ENCODE assay signal across 8 cellular contexts in the genomic region with DNA sequence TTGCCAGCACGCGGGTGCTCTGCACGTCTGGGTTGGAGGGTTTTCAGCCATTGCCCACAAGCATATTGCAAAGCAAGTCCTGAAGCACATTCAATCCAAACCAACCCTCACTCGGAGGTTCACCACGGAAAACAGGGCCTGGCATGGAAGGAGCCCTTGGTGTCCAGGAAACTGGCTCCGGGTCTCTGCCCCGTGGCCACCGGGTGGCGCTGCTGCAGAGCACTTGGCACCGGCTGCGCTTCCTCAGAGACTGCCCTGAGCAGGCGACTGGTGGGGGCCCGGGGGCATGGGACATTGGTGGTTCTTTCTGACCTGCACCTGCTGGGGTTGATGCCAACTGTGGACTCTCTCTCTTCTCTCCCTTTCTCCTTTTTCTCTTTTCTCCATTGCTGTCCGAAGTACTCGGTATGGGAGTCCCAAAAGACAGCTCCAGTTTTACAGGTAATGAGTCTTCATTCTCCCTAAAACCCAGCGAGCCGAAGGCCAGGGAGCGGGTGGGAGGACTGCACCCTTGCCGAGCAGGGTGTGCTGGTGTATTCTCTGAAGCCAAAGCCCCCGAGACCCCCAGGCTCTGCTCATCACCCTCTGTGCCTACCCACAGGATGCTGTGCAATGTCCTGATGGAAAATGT. TPM values are rescaled to one million over a fixed set of nuclear protein-coding genes. Genes with fewer than 3 reads are reported as not detected.
DNase-seq lines count a peak whose midpoint lies in the region; ATAC-seq and TF ChIP-seq lines count a peak whose summit lies in the region.

No MANE protein-coding gene starts in this region.

- peak; percentile 70 for TF ChIP-seq CTCF in OCI-LY1 (IDR thresholded peaks at IDR 0.05; ENCODE audit: low read length)
- peak; percentile 92 for TF ChIP-seq CTCF in neural progenitor cell (IDR thresholded peaks at IDR 0.05)

- H4K20me1 ChIP-seq in OCI-LY1 (ENCODE audit: insufficient read depth, low read length) (no peaks in the 10 kb centered on the region), neural progenitor cell (ENCODE audit: low read depth) (no peaks in the 10 kb centered on the region)

- no peaks in the 10 kb centered on the region for H3K27me3 Mint-ChIP-seq in effector memory CD8-positive, alpha-beta T cell
- peaks cover 7% of the 10 kb centered on the region for H3K27me3 Mint-ChIP-seq in neural progenitor cell (ENCODE audit: insufficient read depth, low read depth)

- H3K4me2 ChIP-seq in OCI-LY1 (ENCODE audit: low read length) (no peak overlapping the region), neural progenitor cell (no peak overlapping the region)

- H3K79me2 ChIP-seq in OCI-LY1 (ENCODE audit: insufficient read depth, low read length) (no peaks in the 10 kb centered on the region), neural progenitor cell (ENCODE audit: low read depth) (no peaks in the 10 kb centered on the region)

- H3K27me3 ChIP-seq in OCI-LY1 (ENCODE audit: insufficient read depth, low read length): no peaks in the 10 kb centered on the region
- H3K27me3 ChIP-seq in neural progenitor cell: no peaks in the 10 kb centered on the region

- H3K4me3 ChIP-seq in OCI-LY1 (ENCODE audit: low read depth, low read length, poor library complexity, severe bottlenecking): no peak overlapping the region
- no peak overlapping the region for H3K4me3 ChIP-seq in neural progenitor cell

- ATAC-seq in effector memory CD8-positive, alpha-beta T cell (replicated peaks): no peak
- ATAC-seq in HG02571 (IDR thresholded peaks at IDR 0.05; ENCODE audit: unreplicated experiment): no peak
- no peak for ATAC-seq in GM18520 (IDR thresholded peaks at IDR 0.05; ENCODE audit: unreplicated experiment)

- no peak overlapping the region for H3K4me3 Mint-ChIP-seq in effector memory CD8-positive, alpha-beta T cell
- no peak overlapping the region for H3K4me3 Mint-ChIP-seq in neural progenitor cell

- H3K9me3 Mint-ChIP-seq in effector memory CD8-positive, alpha-beta T cell: no peaks in the 10 kb centered on the region
- H3K9me3 Mint-ChIP-seq in neural progenitor cell: no peaks in the 10 kb centered on the region

- H3K4me1 Mint-ChIP-seq in effector memory CD8-positive, alpha-beta T cell (ENCODE audit: low read depth in 2 of 2): peaks cover 31 to 35% of the 10 kb centered on the region in 2 donors
- H3K4me1 Mint-ChIP-seq in neural progenitor cell: peaks cover 14% of the 10 kb centered on the region

- H3K27ac ChIP-seq in OCI-LY1 (ENCODE audit: low read depth, low read length, poor library complexity, severe bottlenecking) (no peak overlapping the region), neural progenitor cell (no peak overlapping the region)

- H3K36me3 ChIP-seq in OCI-LY1 (ENCODE audit: insufficient read depth, low read length) (peaks cover 51% of the 10 kb centered on the region; the same call in 1 of the 2 replicates), neural progenitor cell (no peaks in the 10 kb centered on the region)

- DNase-seq in NCI-H510A treated with DMSO at 0.1 percent for 48 hours (lab: John Stamatoyannopoulos, UW) (peak; percentile 52), NCI-H510A (lab: John Stamatoyannopoulos, UW) (no peak), neural progenitor cell (ENCODE audit: low spot score) (peak; percentile 75), NCI-H1417 (lab: John Stamatoyannopoulos, UW) (no peak)
- peak in 2 of 3 experiments; percentile 12 to 24 for DNase-seq in effector memory CD8-positive, alpha-beta T cell

- H3K4me1 ChIP-seq in OCI-LY1 (ENCODE audit: insufficient read depth, low read length, severe bottlenecking) (peaks cover 5% of the 10 kb centered on the region), neural progenitor cell (peaks cover 5% of the 10 kb centered on the region)

- no peaks in the 10 kb centered on the region for H3K9me2 ChIP-seq in OCI-LY1 (ENCODE audit: low read depth, low read length)

- H3K9ac ChIP-seq in OCI-LY1 (ENCODE audit: low read length): no peak overlapping the region
- no peak overlapping the region for H3K9ac ChIP-seq in neural progenitor cell

- H2AFZ ChIP-seq in OCI-LY1 (ENCODE audit: low read length) (no peak overlapping the region), neural progenitor cell (replicated peaks) (no peak overlapping the region)

- H3K9me3 ChIP-seq in OCI-LY1 (ENCODE audit: low read length) (no peaks in the 10 kb centered on the region), neural progenitor cell (ENCODE audit: low read depth) (no peaks in the 10 kb centered on the region)

- H3F3A ChIP-seq in OCI-LY1 (ENCODE audit: insufficient read depth, low read length) (no peaks in the 10 kb centered on the region), neural progenitor cell (ENCODE audit: low read depth) (no peaks in the 10 kb centered on the region)

- H3K27ac Mint-ChIP-seq in effector memory CD8-positive, alpha-beta T cell: peak overlapping the region in 1 of 2 donors; percentile 23
- H3K27ac Mint-ChIP-seq in neural progenitor cell: no peak overlapping the region

- H3K36me3 Mint-ChIP-seq in effector memory CD8-positive, alpha-beta T cell (ENCODE audit: insufficient read depth): peaks cover 62% of the 10 kb centered on the region
- H3K36me3 Mint-ChIP-seq in neural progenitor cell: no peaks in the 10 kb centered on the region

RNA-seq across cellular contexts. Expression of gene KCNAB2, which starts 4.1 kb away (rescaled TPM):
- total RNA-seq in neural progenitor cell (ENCODE audit: low replicate concordance): 2.2 and 8.5 TPM in 2 replicates

RNA-seq across cellular contexts. Expression of gene NPHP4, which starts 49.3 kb away (rescaled TPM):
- 8.9 and 13.0 TPM in 2 replicates for total RNA-seq in neural progenitor cell (ENCODE audit: low replicate concordance)

Comparison
In these comparisons a context has a peak if more than half of its experiments do, and no peak if none do; other contexts are left out.
1. DNase-seq: peak in NCI-H510A treated with DMSO at 0.1 percent for 48 hours (single experiment), effector memory CD8-positive, alpha-beta T cell (2 of 3) and neural progenitor cell (single experiment); none in NCI-H510A (single experiment) and NCI-H1417 (0 of 3).